8 cellular contexts compared by ENCODE assay signal in genomic region chr3:128488995-128489859, GRCh38. TPM values are rescaled to one million over a fixed set of nuclear protein-coding genes. Genes with fewer than 3 reads are reported as not detected.
A peak's percentile ranks its signal among the peaks of the same experiment; 100 is the strongest.
DNase-seq lines count a peak whose midpoint lies in the region; ATAC-seq and TF ChIP-seq lines count a peak whose summit lies in the region.

No MANE protein-coding gene starts in this region.

- H3K36me3 ChIP-seq in adrenal gland (replicated peaks in 1 of 2) (no peaks in the 10 kb centered on the region), iPS-15b (ENCODE audit: control insufficient read depth, insufficient read depth, low read length) (no peaks in the 10 kb centered on the region), skeletal muscle satellite cell (ENCODE audit: insufficient read depth, low read length) (no peaks in the 10 kb centered on the region)

- no peak for TF ChIP-seq CTCF in adrenal gland (IDR thresholded peaks at IDR 0.05)

- WGBS in adrenal gland, 4 donors, result 0 to 2% (median 1%) methylated on average over 11 to 89 of the region's 89 CpGs

- peak overlapping the region; percentile 53 for H3K4me3 Mint-ChIP-seq in activated CD4-positive, alpha-beta T cell treated with anti-CD3 and anti-CD28 coated beads for 36 hours

- H3K27me3 ChIP-seq in adrenal gland, result peaks cover 90% of the 10 kb centered on the region
- peaks cover 95% of the 10 kb centered on the region for H3K27me3 ChIP-seq in iPS-15b (ENCODE audit: control insufficient read depth, insufficient read depth, low read length)
- H3K27me3 ChIP-seq in skeletal muscle satellite cell (ENCODE audit: control insufficient read depth, insufficient read depth, low read length), result peaks cover 90% of the 10 kb centered on the region

- peaks cover 23% of the 10 kb centered on the region for H3K4me1 Mint-ChIP-seq in activated CD4-positive, alpha-beta T cell treated with anti-CD3 and anti-CD28 coated beads for 36 hours

- H3K9me3 Mint-ChIP-seq in activated CD4-positive, alpha-beta T cell treated with anti-CD3 and anti-CD28 coated beads for 36 hours (ENCODE audit: low read depth), result no peaks in the 10 kb centered on the region

- H3K4me1 ChIP-seq in adrenal gland (replicated peaks in 1 of 2), result peaks cover 34 to 41% of the 10 kb centered on the region in 2 donors
- H3K4me1 ChIP-seq in iPS-15b (ENCODE audit: control insufficient read depth, insufficient read depth, low read length), result peaks cover 11% of the 10 kb centered on the region
- H3K4me1 ChIP-seq in skeletal muscle satellite cell (ENCODE audit: control insufficient read depth, insufficient read depth, low read length), result peaks cover 28% of the 10 kb centered on the region

- intact Hi-C loops in activated CD4-positive, alpha-beta T cell treated with anti-CD3 and anti-CD28 coated beads for 36 hours (cut with DNase I, micrococcal nuclease), result loop anchor here (2.0 to 5.0 kb wide), 3 partner anchors 40 to 120 kb away; no protein-coding TSS in a partner anchor
- intact Hi-C loops in adrenal gland (cut with DNase I), result no loop called here

- DNase-seq in activated CD4-positive, alpha-beta T cell treated with anti-CD3 and anti-CD28 coated beads for 36 hours, result peak; percentile 63
- no peak for DNase-seq in activated CD4-positive, alpha-beta T cell treated with anti-CD3 and anti-CD28 coated beads, Interleukin-2, amount 50 U/mL, for 1 hour
- DNase-seq in NCI-H510A (lab: John Stamatoyannopoulos, UW) (peak; percentile 14), adrenal gland (peak in 4 of 7 donors; percentile 37 to 60 (median 40)), cerebellum (ENCODE audit: low spot score) (no peak)
- DNase-seq in effector CD4-positive, alpha-beta T cell, result no peak

- peak overlapping the region; percentile 79 for H3K4me2 ChIP-seq in skeletal muscle satellite cell (ENCODE audit: low read length)

- H3K4me3 ChIP-seq in adrenal gland (peak overlapping the region in 2 of 4 donors; percentile 18 to 56), iPS-15b (ENCODE audit: low read depth, low read length) (peak overlapping the region; percentile 64), skeletal muscle satellite cell (ENCODE audit: low read length) (peak overlapping the region; percentile 63)

- ATAC-seq in activated CD4-positive, alpha-beta T cell treated with anti-CD3 and anti-CD28 coated beads for 36 hours, result no peak

- POLR2A ChIA-PET in activated CD4-positive, alpha-beta T cell treated with anti-CD3 and anti-CD28 coated beads for 36 hours (lab: Charles Lee), result no interaction called here

- CTCF ChIA-PET in activated CD4-positive, alpha-beta T cell treated with anti-CD3 and anti-CD28 coated beads for 36 hours (lab: Charles Lee), result interaction anchor here (0.7 to 1.7 kb wide), 8 partner anchors 13 to 373 kb away, joined by 3 to 7 read pairs (median 3); no protein-coding TSS in a partner anchor

- peak in 1 of 2 donors; percentile 24 for TF ChIP-seq POLR2A in adrenal gland (IDR thresholded peaks at IDR 0.05)

- H3K9ac ChIP-seq in iPS-15b (ENCODE audit: low read depth, low read length), result no peak overlapping the region
- H3K9ac ChIP-seq in skeletal muscle satellite cell (ENCODE audit: low read depth, low read length), result peak overlapping the region; percentile 51

- H3K27ac ChIP-seq in adrenal gland, result peak overlapping the region in 3 of 5 donors; percentile 32 to 83 (median 80)

- peaks cover 60% of the 10 kb centered on the region for H3K27me3 Mint-ChIP-seq in activated CD4-positive, alpha-beta T cell treated with anti-CD3 and anti-CD28 coated beads for 36 hours

- H3K36me3 Mint-ChIP-seq in activated CD4-positive, alpha-beta T cell treated with anti-CD3 and anti-CD28 coated beads for 36 hours (ENCODE audit: low read depth), result no peaks in the 10 kb centered on the region

- H3K27ac Mint-ChIP-seq in activated CD4-positive, alpha-beta T cell treated with anti-CD3 and anti-CD28 coated beads for 36 hours, result no peak overlapping the region

- H3K9me3 ChIP-seq in adrenal gland (replicated peaks in 1 of 3) (no peaks in the 10 kb centered on the region), iPS-15b (ENCODE audit: control insufficient read depth, insufficient read depth, low read length) (no peaks in the 10 kb centered on the region), skeletal muscle satellite cell (replicated peaks; ENCODE audit: low read length) (no peaks in the 10 kb centered on the region)

RNA-seq across cellular contexts. Expression of gene GATA2, which starts 3.8 kb away (rescaled TPM):
- under 1 TPM; 0.05 to 0.07 TPM for total RNA-seq in activated CD4-positive, alpha-beta T cell treated with anti-CD3 and anti-CD28 coated beads for 36 hours
- total RNA-seq in adrenal gland, result 10 to 100 TPM in 3 of 8 donors, 1 to 10 TPM in 5; 4.6 to 28.1 (median 7.4) TPM
- 10 to 100 TPM in 2 of 3 donors, 1 to 10 TPM in 1; 3.4 to 37.5 (median 11.2) TPM for polyA plus RNA-seq in adrenal gland
- total RNA-seq in skeletal muscle satellite cell (2012; rRNA removed), result 0.87 and 3.3 TPM in 2 replicates
- total RNA-seq in cerebellum, result 2.0 TPM

RNA-seq across cellular contexts. Expression of gene DNAJB8, which starts 22.5 kb away (rescaled TPM):
- total RNA-seq in activated CD4-positive, alpha-beta T cell treated with anti-CD3 and anti-CD28 coated beads for 36 hours, result not detected
- not detected for total RNA-seq in adrenal gland
- polyA plus RNA-seq in adrenal gland, result not detected
- total RNA-seq in skeletal muscle satellite cell (2012; rRNA removed), result under 0.01 TPM in 1 of 2 replicates, not detected in the other
- total RNA-seq in cerebellum, result not detected

Comparison
In these comparisons a context has a peak if more than half of its experiments do, and no peak if none do; other contexts are left out.
1. DNase-seq: peak in activated CD4-positive, alpha-beta T cell treated with anti-CD3 and anti-CD28 coated beads for 36 hours (single experiment), NCI-H510A (single experiment) and adrenal gland (4 of 7); none in activated CD4-positive, alpha-beta T cell treated with anti-CD3 and anti-CD28 coated beads, Interleukin-2, amount 50 U/mL, for 1 hour (single experiment), cerebellum (single experiment) and effector CD4-positive, alpha-beta T cell (single experiment).
2. intact Hi-C loops: an anchor here in activated CD4-positive, alpha-beta T cell treated with anti-CD3 and anti-CD28 coated beads for 36 hours (2.0 to 5.0 kb wide); none called in adrenal gland.